ENCODE assay signal across 13 cellular contexts in genomic region chr4:2891294-2891693, GRCh38. TPM values are rescaled to one million over a fixed set of nuclear protein-coding genes. Genes with fewer than 3 reads are reported as not detected.
DNase-seq lines count a peak whose midpoint lies in the region; ATAC-seq and TF ChIP-seq lines count a peak whose summit lies in the region.
"Had no signal": no experiment of that assay in that cellular context is flagged by ENCODE, and none has a peak within 500 bp of the region (broad histone marks: within the 10 kb centered on the region; RNA-seq: fewer than 3 reads in every experiment).

No MANE protein-coding gene starts in this region.

- no peaks in the 10 kb centered on the region for H3K9me3 Mint-ChIP-seq in stimulated activated naive CD8-positive, alpha-beta T cell treated with anti-CD3 and anti-CD28 coated beads, Interleukin-15, Interleukin-2, amounts not matched to agents 100 ng/mL and 50 ng/mL, for 24 hours
- H3K9me3 Mint-ChIP-seq in brain, result no peaks in the 10 kb centered on the region
- H3K9me3 Mint-ChIP-seq: activated CD4-positive, alpha-beta T cell treated with anti-CD3 and anti-CD28 coated beads, Interleukin-2, amount 10 ng/mL, durations not matched to agents 7 days and 5 days; dendritic cell treated with granulocyte-macrophage colony-stimulating factor and Interleukin-4, amounts not matched to agents 40 ng/mL and 50 ng/mL, for 4 days had no signal

- peaks cover 39% of the 10 kb centered on the region for H3K36me3 Mint-ChIP-seq in stimulated activated naive CD8-positive, alpha-beta T cell treated with anti-CD3 and anti-CD28 coated beads, Interleukin-15, Interleukin-2, amounts not matched to agents 100 ng/mL and 50 ng/mL, for 24 hours (ENCODE audit: low read depth)
- peaks cover 58% of the 10 kb centered on the region for H3K36me3 Mint-ChIP-seq in brain

- H3K4me1 Mint-ChIP-seq in stimulated activated naive CD8-positive, alpha-beta T cell treated with anti-CD3 and anti-CD28 coated beads, Interleukin-15, Interleukin-2, amounts not matched to agents 100 ng/mL and 50 ng/mL, for 24 hours (ENCODE audit: low read depth), result no peaks in the 10 kb centered on the region
- H3K4me1 Mint-ChIP-seq in brain, result peaks cover 20% of the 10 kb centered on the region

- ATAC-seq in stimulated activated naive CD8-positive, alpha-beta T cell treated with anti-CD3 and anti-CD28 coated beads, Interleukin-15, Interleukin-2, amounts not matched to agents 100 U/mL and 50 U/mL, for 24 hours, result no peak
- ATAC-seq in left colon (peak; percentile 77), HG03354 (IDR thresholded peaks at IDR 0.05; ENCODE audit: poor library complexity, severe bottlenecking, unreplicated experiment) (no peak), HG03439 (IDR thresholded peaks at IDR 0.05; ENCODE audit: unreplicated experiment) (no peak)

- H3K27ac Mint-ChIP-seq in stimulated activated naive CD8-positive, alpha-beta T cell treated with anti-CD3 and anti-CD28 coated beads, Interleukin-15, Interleukin-2, amounts not matched to agents 100 ng/mL and 50 ng/mL, for 24 hours, result peak overlapping the region; percentile 53
- peak overlapping the region; percentile 3 to 85 (median 81) for H3K27ac Mint-ChIP-seq in brain
- H3K27ac Mint-ChIP-seq: activated CD4-positive, alpha-beta T cell treated with anti-CD3 and anti-CD28 coated beads, Interleukin-2, amount 10 ng/mL, durations not matched to agents 7 days and 5 days; dendritic cell treated with granulocyte-macrophage colony-stimulating factor and Interleukin-4, amounts not matched to agents 40 ng/mL and 50 ng/mL, for 4 days had no signal

- DNase-seq in stimulated activated naive CD8-positive, alpha-beta T cell treated with anti-CD3 and anti-CD28 coated beads, Interleukin-15, Interleukin-2, amounts not matched to agents 100 U/mL and 50 U/mL, for 24 hours, result no peak
- DNase-seq in left colon (no peak), NCI-H1092 treated with DMSO at 0.1 percent for 48 hours (lab: John Stamatoyannopoulos, UW) (no peak), NK-92 (lab: John Stamatoyannopoulos, UW; ENCODE audit: unreplicated experiment) (no peak)
- DNase-seq: activated CD4-positive, alpha-beta T cell treated with anti-CD3 and anti-CD28 coated beads, Interleukin-2, amount 10 ng/mL, durations not matched to agents 7 days and 5 days; NCI-H2081; right lobe of liver; Right ventricle myocardium superior had no signal

- no peak for TF ChIP-seq CTCF in brain (conservative IDR thresholded peaks at IDR 0.05)

- no peaks in the 10 kb centered on the region for H3K27me3 Mint-ChIP-seq in stimulated activated naive CD8-positive, alpha-beta T cell treated with anti-CD3 and anti-CD28 coated beads, Interleukin-15, Interleukin-2, amounts not matched to agents 100 ng/mL and 50 ng/mL, for 24 hours
- no peaks in the 10 kb centered on the region for H3K27me3 Mint-ChIP-seq in brain
- H3K27me3 Mint-ChIP-seq: activated CD4-positive, alpha-beta T cell treated with anti-CD3 and anti-CD28 coated beads, Interleukin-2, amount 10 ng/mL, durations not matched to agents 7 days and 5 days; dendritic cell treated with granulocyte-macrophage colony-stimulating factor and Interleukin-4, amounts not matched to agents 40 ng/mL and 50 ng/mL, for 4 days had no signal

- no peak overlapping the region for H3K4me3 Mint-ChIP-seq in stimulated activated naive CD8-positive, alpha-beta T cell treated with anti-CD3 and anti-CD28 coated beads, Interleukin-15, Interleukin-2, amounts not matched to agents 100 ng/mL and 50 ng/mL, for 24 hours
- no peak overlapping the region for H3K4me3 Mint-ChIP-seq in brain
- H3K4me3 Mint-ChIP-seq: activated CD4-positive, alpha-beta T cell treated with anti-CD3 and anti-CD28 coated beads, Interleukin-2, amount 10 ng/mL, durations not matched to agents 7 days and 5 days; dendritic cell treated with granulocyte-macrophage colony-stimulating factor and Interleukin-4, amounts not matched to agents 40 ng/mL and 50 ng/mL, for 4 days had no signal

- intact Hi-C loops in left colon (cut with DNase I, micrococcal nuclease), result no loop called here

RNA-seq across cellular contexts. Expression of gene ADD1, which starts 47.6 kb away (rescaled TPM):
- 408 TPM for polyA plus RNA-seq in brain (ENCODE audit: insufficient read depth, low read depth, low replicate concordance)
- 100 to 1,000 TPM; 250 to 254 TPM for total RNA-seq in left colon
